ENCODE assay signal across 2 cellular contexts in genomic region chr10:49686651-49687050, GRCh38.
A peak's percentile ranks its signal among the peaks of the same experiment; 100 is the strongest.
TF ChIP-seq lines count a peak whose summit lies in the region.

No MANE protein-coding gene starts in this region.

TF ChIP-seq in GM23338, 12 proteins besides CTCF, POLR2A, EP300 and RAD21:
- TF ChIP-seq NANOG (IDR thresholded peaks at IDR 0.05; ENCODE audit: borderline replicate concordance) (no peak), ETS1 (IDR thresholded peaks at IDR 0.05) (no peak), JUNB (IDR thresholded peaks at IDR 0.05; ENCODE audit: unreplicated experiment) (no peak), ZNF331 (CRISPR knock-in tag; IDR thresholded peaks at IDR 0.05; ENCODE audit: low read depth) (no peak), ZNF462 (CRISPR knock-in tag; IDR thresholded peaks at IDR 0.05) (0 out of 2 replicates have a peak, but pooled peaks have one; percentile 27), ZNF114 (CRISPR knock-in tag; IDR thresholded peaks at IDR 0.05) (no peak)
- TF ChIP-seq, protein P1, sequence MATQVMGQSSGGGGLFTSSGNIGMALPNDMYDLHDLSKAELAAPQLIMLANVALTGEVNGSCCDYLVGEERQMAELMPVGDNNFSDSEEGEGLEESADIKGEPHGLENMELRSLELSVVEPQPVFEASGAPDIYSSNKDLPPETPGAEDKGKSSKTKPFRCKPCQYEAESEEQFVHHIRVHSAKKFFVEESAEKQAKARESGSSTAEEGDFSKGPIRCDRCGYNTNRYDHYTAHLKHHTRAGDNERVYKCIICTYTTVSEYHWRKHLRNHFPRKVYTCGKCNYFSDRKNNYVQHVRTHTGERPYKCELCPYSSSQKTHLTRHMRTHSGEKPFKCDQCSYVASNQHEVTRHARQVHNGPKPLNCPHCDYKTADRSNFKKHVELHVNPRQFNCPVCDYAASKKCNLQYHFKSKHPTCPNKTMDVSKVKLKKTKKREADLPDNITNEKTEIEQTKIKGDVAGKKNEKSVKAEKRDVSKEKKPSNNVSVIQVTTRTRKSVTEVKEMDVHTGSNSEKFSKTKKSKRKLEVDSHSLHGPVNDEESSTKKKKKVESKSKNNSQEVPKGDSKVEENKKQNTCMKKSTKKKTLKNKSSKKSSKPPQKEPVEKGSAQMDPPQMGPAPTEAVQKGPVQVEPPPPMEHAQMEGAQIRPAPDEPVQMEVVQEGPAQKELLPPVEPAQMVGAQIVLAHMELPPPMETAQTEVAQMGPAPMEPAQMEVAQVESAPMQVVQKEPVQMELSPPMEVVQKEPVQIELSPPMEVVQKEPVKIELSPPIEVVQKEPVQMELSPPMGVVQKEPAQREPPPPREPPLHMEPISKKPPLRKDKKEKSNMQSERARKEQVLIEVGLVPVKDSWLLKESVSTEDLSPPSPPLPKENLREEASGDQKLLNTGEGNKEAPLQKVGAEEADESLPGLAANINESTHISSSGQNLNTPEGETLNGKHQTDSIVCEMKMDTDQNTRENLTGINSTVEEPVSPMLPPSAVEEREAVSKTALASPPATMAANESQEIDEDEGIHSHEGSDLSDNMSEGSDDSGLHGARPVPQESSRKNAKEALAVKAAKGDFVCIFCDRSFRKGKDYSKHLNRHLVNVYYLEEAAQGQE (IDR thresholded peaks at IDR 0.05; ENCODE audit: unreplicated experiment) = no peak

TF ChIP-seq in H1, 55 proteins besides CTCF, POLR2A, EP300 and RAD21:
- TF ChIP-seq CEBPB (IDR thresholded peaks at IDR 0.05; ENCODE audit: low read depth, low read length) = 0 out of 2 replicates have a peak, but pooled peaks have one; percentile 26
- TF ChIP-seq TEAD4 (IDR thresholded peaks at IDR 0.05; ENCODE audit: low read depth, low read length) = no peak
- no peak for TF ChIP-seq MAFK (IDR thresholded peaks at IDR 0.05; ENCODE audit: low read depth, low read length)
- 0 out of 2 replicates have a peak, but pooled peaks have one; percentile 17 for TF ChIP-seq SP1 (IDR thresholded peaks at IDR 0.05; ENCODE audit: low read depth, low read length)
- 0 out of 2 replicates have a peak, but pooled peaks have one; percentile 10 for TF ChIP-seq TAF1 (IDR thresholded peaks at IDR 0.05; ENCODE audit: low read depth, low read length)
